1 cellular context compared by ENCODE assay signal in genomic region chr1:46422261-46422871, GRCh38.
TF ChIP-seq lines count a peak whose summit lies in the region.

No MANE protein-coding gene starts in this region.

TF ChIP-seq in WTC11, 78 proteins besides CTCF, POLR2A, EP300 and RAD21 (continued from another document):
- TF ChIP-seq ARID4B (CRISPR knock-in tag; IDR thresholded peaks at IDR 0.05; ENCODE audit: borderline replicate concordance) = no peak
- no peak for TF ChIP-seq CDX4 (CRISPR knock-in tag; IDR thresholded peaks at IDR 0.05; ENCODE audit: borderline replicate concordance)
- TF ChIP-seq ZNF671 (CRISPR knock-in tag; IDR thresholded peaks at IDR 0.05) = no peak
- TF ChIP-seq SOX15 (CRISPR knock-in tag; IDR thresholded peaks at IDR 0.05) = no peak
- TF ChIP-seq ZNF121 (CRISPR knock-in tag; IDR thresholded peaks at IDR 0.05) = peak; percentile 45; the same call in 1 of the 2 replicates
